Comparison of ENCODE assay signal across 1 cellular context in genomic region chr7:6435486-6436384, GRCh38.
A peak's percentile ranks its signal among the peaks of the same experiment; 100 is the strongest.
TF ChIP-seq lines count a peak whose summit lies in the region.

No MANE protein-coding gene starts in this region.

TF ChIP-seq in GM12878, 131 proteins besides CTCF, POLR2A, EP300 and RAD21 (continued from another document):
- no peak for TF ChIP-seq USF2 (IDR thresholded peaks at IDR 0.05; ENCODE audit: borderline replicate concordance, low read depth, low read length)
- 0 out of 2 replicates have a peak, but pooled peaks have one; percentile 29 for TF ChIP-seq CBX5 (IDR thresholded peaks at IDR 0.05; ENCODE audit: low read depth)
- 0 out of 2 replicates have a peak, but pooled peaks have one; percentile 30 for TF ChIP-seq ZSCAN29 (IDR thresholded peaks at IDR 0.05)
- TF ChIP-seq IKZF2 (IDR thresholded peaks at IDR 0.05): peak in 1 of 2 experiments; percentile 23; a peak in 1 of 4 replicates
- TF ChIP-seq SPI1 (IDR thresholded peaks at IDR 0.05; ENCODE audit: borderline replicate concordance, insufficient read depth, low read depth, low read length): peak; percentile 35; the same call in 1 of the 2 replicates
- peak; percentile 37; the same call in 1 of the 2 replicates for TF ChIP-seq IKZF1 (conservative IDR thresholded peaks at IDR 0.05)
- no peak for TF ChIP-seq E4F1 (IDR thresholded peaks at IDR 0.05; ENCODE audit: borderline replicate concordance, partially characterized antibody)
- peak; percentile 73; the same call in 1 of the 2 replicates for TF ChIP-seq RB1 (IDR thresholded peaks at IDR 0.05; ENCODE audit: borderline replicate concordance)
- 0 out of 2 replicates have a peak, but pooled peaks have one; percentile 9 for TF ChIP-seq MTA2 (IDR thresholded peaks at IDR 0.05; ENCODE audit: low read depth)
- TF ChIP-seq YY1 (IDR thresholded peaks at IDR 0.05; ENCODE audit: low read depth, low read length): peak; percentile 68; the same call in 1 of the 2 replicates
- TF ChIP-seq HDAC6 (IDR thresholded peaks at IDR 0.05; ENCODE audit: unreplicated experiment): no peak
- TF ChIP-seq ZNF622 (IDR thresholded peaks at IDR 0.05): no peak
- no peak for TF ChIP-seq CBX3 (IDR thresholded peaks at IDR 0.05; ENCODE audit: borderline replicate concordance, low read depth)
- TF ChIP-seq IRF4 (IDR thresholded peaks at IDR 0.05; ENCODE audit: low read depth, low read length): 0 out of 2 replicates have a peak, but pooled peaks have one; percentile 68
- TF ChIP-seq FOXM1 (IDR thresholded peaks at IDR 0.05; ENCODE audit: low read depth, low read length): 0 out of 2 replicates have a peak, but pooled peaks have one; percentile 47
- TF ChIP-seq MEF2A (IDR thresholded peaks at IDR 0.05; ENCODE audit: insufficient read depth, low read depth, low read length): peak; percentile 91
- no peak for TF ChIP-seq SKIL (IDR thresholded peaks at IDR 0.05; ENCODE audit: low read depth, poor library complexity, severe bottlenecking)
- 0 out of 2 replicates have a peak, but pooled peaks have one; percentile 53 for TF ChIP-seq ZNF592 (IDR thresholded peaks at IDR 0.05)
- no peak for TF ChIP-seq E2F4 (IDR thresholded peaks at IDR 0.05; ENCODE audit: low read depth, low read length)
- no peak for TF ChIP-seq NFYA (IDR thresholded peaks at IDR 0.05; ENCODE audit: borderline replicate concordance, low read depth, low read length)
- no peak for TF ChIP-seq HDAC2 (IDR thresholded peaks at IDR 0.05)
- 0 out of 4 replicates have a peak, but pooled peaks of 1 of the 2 experiments have one; percentile 55 for TF ChIP-seq SRF (IDR thresholded peaks at IDR 0.05; ENCODE audit: low read depth in 2 of 2, low read length in 2 of 2)
- 0 out of 2 replicates have a peak, but pooled peaks have one; percentile 29 for TF ChIP-seq MXI1 (IDR thresholded peaks at IDR 0.05; ENCODE audit: low read depth, low read length)
- 0 out of 2 replicates have a peak, but pooled peaks have one; percentile 19 for TF ChIP-seq CREM (IDR thresholded peaks at IDR 0.05; ENCODE audit: low read depth)
